In the genomic region with DNA sequence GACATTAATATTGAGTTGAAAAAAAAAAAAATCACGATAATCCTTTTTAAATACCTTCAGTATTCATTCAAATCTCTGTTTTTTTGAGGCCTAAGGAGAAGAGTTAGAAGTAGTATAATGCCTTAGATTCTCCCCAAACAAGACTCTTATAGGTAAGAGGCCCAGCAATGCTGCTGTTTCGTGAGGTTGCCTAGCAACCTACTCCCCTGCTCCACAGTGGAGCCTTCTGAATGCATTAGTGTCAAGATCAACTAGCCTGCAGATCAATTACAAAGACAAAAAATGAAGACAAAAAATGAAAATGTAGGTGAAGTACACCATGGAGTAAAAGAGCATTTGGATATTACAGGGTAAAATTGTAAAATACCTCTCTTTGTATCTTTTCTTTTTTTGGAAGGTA, we compare ENCODE assay signal across 20 cellular contexts.
"Had no signal": no experiment of that assay in that cellular context is flagged by ENCODE, and none has a peak within 500 bp of the region (broad histone marks: within the 10 kb centered on the region; RNA-seq: fewer than 3 reads in every experiment).

No MANE protein-coding gene starts in this region.

- H3K4me2 ChIP-seq: hepatocyte had no signal

- H3K27me3 ChIP-seq: cardiac muscle cell, hepatocyte, left lung, transverse colon, vagina had no signal

- H3K79me2 ChIP-seq: hepatocyte had no signal

- H3K27ac ChIP-seq: cardiac muscle cell, hepatocyte, left lung, skin epidermis, transverse colon, vagina had no signal

- DNase-seq: activated B cell treated with CpG ODN at 0.5 μM for 24 hours; activated CD4-positive, alpha-beta T cell treated with anti-CD3 and anti-CD28 coated beads for 48 hours; activated CD8-positive, alpha-beta T cell treated with anti-CD3 and anti-CD28 coated beads for 36 hours; activated naive CD4-positive, alpha-beta T cell treated with Interleukin-2 at 50 U/mL for 16 hours; activated naive CD8-positive, alpha-beta T cell treated with anti-CD3 and anti-CD28 coated beads, Interleukin-2, amount 10 ng/mL, durations not matched to agents 7 days and 5 days; activated T-cell treated with anti-CD3 and anti-CD28 coated beads, Interleukin-2, amount 50 U/mL, for 1 hour; amygdala; effector CD8-positive, alpha-beta T cell; kidney; left lung; midbrain; right cardiac atrium; stimulated activated CD4-positive, alpha-beta T cell treated with anti-CD3 and anti-CD28 coated beads, Interleukin-15, amount 100 ng/mL, for 24 hours; stimulated activated CD4-positive, alpha-beta T cell treated with anti-CD3 and anti-CD28 coated beads, Interleukin-2, amount 100 ng/mL, for 48 hours; transverse colon had no signal

- ATAC-seq: activated CD8-positive, alpha-beta T cell treated with anti-CD3 and anti-CD28 coated beads for 36 hours; esophagus mucosa; left lung; right cardiac atrium had no signal

- H3K4me3 ChIP-seq: cardiac muscle cell, hepatocyte, left lung, skin epidermis, transverse colon, vagina had no signal

- H3K36me3 ChIP-seq: cardiac muscle cell, left lung, transverse colon, vagina had no signal

- H3K4me1 ChIP-seq: left lung, transverse colon, vagina had no signal
